ENCODE assay signal across 1 cellular context in the genomic region with DNA sequence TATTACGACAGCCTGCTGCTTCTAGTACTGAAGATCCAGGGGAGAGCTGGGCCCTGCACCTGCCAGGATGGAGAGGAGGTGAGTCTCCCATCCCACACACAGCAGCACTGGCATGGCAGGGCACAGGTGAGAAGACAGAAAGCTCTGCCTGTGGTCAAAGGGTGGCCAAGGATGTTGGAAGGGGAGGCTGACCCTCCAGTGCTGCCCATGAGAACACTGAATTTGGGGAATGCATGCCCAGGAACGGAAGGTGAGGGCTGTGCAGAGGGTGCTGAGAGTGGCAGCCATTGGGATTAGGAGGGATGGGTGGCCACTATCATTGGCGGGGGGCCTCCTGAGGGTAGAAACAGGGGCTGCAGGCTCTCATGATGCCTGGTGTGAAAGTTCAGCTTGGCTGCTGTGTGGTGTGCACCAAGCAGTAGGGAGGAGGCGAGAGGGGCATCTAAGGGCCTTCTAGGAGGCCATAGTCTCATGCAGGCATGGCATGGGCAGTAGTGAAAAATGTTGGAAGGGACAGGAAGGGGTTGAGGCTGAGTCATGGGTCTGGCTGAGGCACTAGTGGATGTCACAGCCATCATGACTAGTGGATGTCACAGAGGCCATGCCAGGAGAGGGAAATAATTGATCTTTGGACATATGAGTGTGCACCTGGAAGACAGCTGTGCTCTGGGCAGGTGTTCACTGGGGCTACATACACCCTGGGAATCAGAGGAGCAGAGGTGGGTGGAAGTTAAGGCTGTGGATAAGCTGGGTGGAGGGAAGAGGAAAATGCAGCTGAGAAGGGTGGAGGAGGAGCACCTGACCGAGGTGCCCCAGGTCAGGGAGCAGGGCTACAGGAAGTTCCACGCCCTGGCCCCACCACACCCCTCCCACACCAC.
TF ChIP-seq lines count a peak whose summit lies in the region.

No MANE protein-coding gene starts in this region.

TF ChIP-seq in neural cell, 6 proteins besides CTCF, POLR2A, EP300 and RAD21:
- no peak for TF ChIP-seq REST (IDR thresholded peaks at IDR 0.05; ENCODE audit: borderline replicate concordance)
- TF ChIP-seq SMC3 (conservative IDR thresholded peaks at IDR 0.05; ENCODE audit: poor library complexity), result no peak
- no peak for TF ChIP-seq POLR2AphosphoS5 (IDR thresholded peaks at IDR 0.05)
- no peak for TF ChIP-seq TAF1 (IDR thresholded peaks at IDR 0.05; ENCODE audit: low read depth)
- no peak for TF ChIP-seq MXI1 (conservative IDR thresholded peaks at IDR 0.05; ENCODE audit: poor library complexity, severe bottlenecking)
- TF ChIP-seq EZH2 (IDR thresholded peaks at IDR 0.05; ENCODE audit: borderline replicate concordance, insufficient read depth, low read length, poor library complexity, severe bottlenecking), result no peak
TF ChIP-seq in neural cell: peak in this region for 0.
